In the genomic region with DNA sequence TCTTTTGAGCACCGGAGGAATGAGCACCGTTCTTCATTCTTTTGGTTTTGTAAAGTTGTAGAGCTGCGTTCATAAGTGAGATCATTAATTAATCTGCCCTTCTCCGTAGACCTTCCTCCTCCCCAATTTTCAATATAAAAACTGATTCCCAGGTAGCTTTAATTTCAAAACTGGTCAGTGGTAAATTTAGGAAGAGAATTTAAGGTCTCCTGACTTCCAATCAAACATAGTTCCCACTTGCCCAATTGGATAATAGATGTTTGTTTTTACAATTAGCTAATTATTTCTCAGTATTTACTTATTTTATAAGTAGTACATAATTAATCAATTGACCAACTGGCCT, we compare ENCODE assay signal across 2 cellular contexts.
TF ChIP-seq lines count a peak whose summit lies in the region.

No MANE protein-coding gene starts in this region.

TF ChIP-seq in GM12878, 131 proteins besides CTCF, POLR2A, EP300 and RAD21:
- no peak for TF ChIP-seq EZH2 (IDR thresholded peaks at IDR 0.05; ENCODE audit: borderline replicate concordance, control insufficient read depth, low read depth, low read length)
- no peak for TF ChIP-seq ZNF274 (IDR thresholded peaks at IDR 0.05; ENCODE audit: insufficient read depth, insufficient read length)
- no peak for TF ChIP-seq NRF1 (conservative IDR thresholded peaks at IDR 0.05; ENCODE audit: low read depth, low read length)
- 0 out of 2 replicates have a peak, but pooled peaks have one; percentile 12 for TF ChIP-seq MTA2 (IDR thresholded peaks at IDR 0.05; ENCODE audit: low read depth)
- no peak for TF ChIP-seq FOS (IDR thresholded peaks at IDR 0.05; ENCODE audit: borderline replicate concordance, extremely low read depth, insufficient read length)
- 0 out of 2 replicates have a peak, but pooled peaks have one; percentile 12 for TF ChIP-seq SIN3A (IDR thresholded peaks at IDR 0.05; ENCODE audit: low read depth, low read length)
- TF ChIP-seq ATF7 (IDR thresholded peaks at IDR 0.05; ENCODE audit: low read depth) = 0 out of 2 replicates have a peak, but pooled peaks have one; percentile 17
- 0 out of 2 replicates have a peak, but pooled peaks have one; percentile 3 for TF ChIP-seq RELB (IDR thresholded peaks at IDR 0.05; ENCODE audit: low read depth)

TF ChIP-seq in WTC11, 78 proteins besides CTCF, POLR2A, EP300 and RAD21:
- TF ChIP-seq ZNF532 (CRISPR knock-in tag; IDR thresholded peaks at IDR 0.05; ENCODE audit: borderline replicate concordance) (no peak), CDX4 (CRISPR knock-in tag; IDR thresholded peaks at IDR 0.05; ENCODE audit: borderline replicate concordance) (no peak), ETV6 (CRISPR knock-in tag; IDR thresholded peaks at IDR 0.05) (no peak), ZNF263 (CRISPR knock-in tag; IDR thresholded peaks at IDR 0.05; ENCODE audit: low read depth) (no peak), ESRRA (CRISPR knock-in tag; IDR thresholded peaks at IDR 0.05; ENCODE audit: borderline replicate concordance) (no peak), NFE2L1 (CRISPR knock-in tag; IDR thresholded peaks at IDR 0.05) (no peak), ZNF232 (CRISPR knock-in tag; IDR thresholded peaks at IDR 0.05) (no peak), EMX1 (CRISPR knock-in tag; IDR thresholded peaks at IDR 0.05) (no peak), E2F1 (CRISPR knock-in tag; IDR thresholded peaks at IDR 0.05) (no peak), ZNF671 (CRISPR knock-in tag; IDR thresholded peaks at IDR 0.05) (no peak), AR (CRISPR knock-in tag; IDR thresholded peaks at IDR 0.05) (no peak), SOX15 (CRISPR knock-in tag; IDR thresholded peaks at IDR 0.05) (no peak), RORB (CRISPR knock-in tag; IDR thresholded peaks at IDR 0.05) (no peak), TP53 (CRISPR knock-in tag; IDR thresholded peaks at IDR 0.05) (no peak), CBFB (CRISPR knock-in tag; IDR thresholded peaks at IDR 0.05; ENCODE audit: low read depth) (no peak), GABPB1 (CRISPR knock-in tag; IDR thresholded peaks at IDR 0.05) (no peak), ATF1 (CRISPR knock-in tag; IDR thresholded peaks at IDR 0.05) (no peak)
- TF ChIP-seq, protein P1, sequence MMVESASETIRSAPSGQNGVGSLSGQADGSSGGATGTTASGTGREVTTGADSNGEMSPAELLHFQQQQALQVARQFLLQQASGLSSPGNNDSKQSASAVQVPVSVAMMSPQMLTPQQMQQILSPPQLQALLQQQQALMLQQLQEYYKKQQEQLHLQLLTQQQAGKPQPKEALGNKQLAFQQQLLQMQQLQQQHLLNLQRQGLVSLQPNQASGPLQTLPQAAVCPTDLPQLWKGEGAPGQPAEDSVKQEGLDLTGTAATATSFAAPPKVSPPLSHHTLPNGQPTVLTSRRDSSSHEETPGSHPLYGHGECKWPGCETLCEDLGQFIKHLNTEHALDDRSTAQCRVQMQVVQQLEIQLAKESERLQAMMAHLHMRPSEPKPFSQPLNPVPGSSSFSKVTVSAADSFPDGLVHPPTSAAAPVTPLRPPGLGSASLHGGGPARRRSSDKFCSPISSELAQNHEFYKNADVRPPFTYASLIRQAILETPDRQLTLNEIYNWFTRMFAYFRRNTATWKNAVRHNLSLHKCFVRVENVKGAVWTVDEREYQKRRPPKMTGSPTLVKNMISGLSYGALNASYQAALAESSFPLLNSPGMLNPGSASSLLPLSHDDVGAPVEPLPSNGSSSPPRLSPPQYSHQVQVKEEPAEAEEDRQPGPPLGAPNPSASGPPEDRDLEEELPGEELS (CRISPR knock-in tag; IDR thresholded peaks at IDR 0.05) = no peak
